In the genomic region with DNA sequence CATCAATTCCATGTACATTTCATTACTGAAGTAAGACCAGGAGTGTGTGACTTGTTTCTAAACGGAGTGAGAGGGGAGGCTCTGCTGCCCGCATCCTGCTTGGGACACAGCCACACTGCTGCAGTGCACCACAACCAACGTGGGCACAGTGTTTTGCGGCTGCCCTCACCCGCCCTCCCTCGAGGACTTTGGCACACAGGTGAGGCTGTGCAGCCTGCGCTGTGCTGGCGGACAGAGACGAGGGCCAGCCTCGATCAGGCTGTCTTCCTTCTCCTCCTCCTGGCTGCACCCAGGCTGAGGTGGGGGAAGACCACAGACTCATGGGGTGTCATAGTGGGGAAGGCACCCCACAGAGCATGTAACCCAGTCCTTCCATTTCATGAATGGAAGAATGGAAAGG, we compare ENCODE assay signal across 19 cellular contexts. TPM values are rescaled to one million over a fixed set of nuclear protein-coding genes. Genes with fewer than 3 reads are reported as not detected.
DNase-seq lines count a peak whose midpoint lies in the region; ATAC-seq and TF ChIP-seq lines count a peak whose summit lies in the region.
"Had no signal": no experiment of that assay in that cellular context is flagged by ENCODE, and none has a peak within 500 bp of the region (broad histone marks: within the 10 kb centered on the region; RNA-seq: fewer than 3 reads in every experiment).

No MANE protein-coding gene starts in this region.

- H4K20me1 ChIP-seq in DND-41 (ENCODE audit: insufficient read depth, low read length): peaks cover 19% of the 10 kb centered on the region

- H4K8ac ChIP-seq in mesendoderm (ENCODE audit: low read depth, low read length): no peak overlapping the region

- no peak overlapping the region for H3K27ac Mint-ChIP-seq in activated T-helper 17 cell treated with anti-CD3 and anti-CD28 coated beads, Interleukin-2, amount 50 U/mL, for 72 hours
- no peak overlapping the region for H3K27ac Mint-ChIP-seq in WTC11
- H3K27ac Mint-ChIP-seq: dendritic cell treated with granulocyte-macrophage colony-stimulating factor and Interleukin-4, amounts not matched to agents 40 ng/mL and 50 ng/mL, for 4 days; neural progenitor cell had no signal

- H3K36me3 ChIP-seq in DND-41 (ENCODE audit: insufficient read depth, low read length) (no peaks in the 10 kb centered on the region), mesendoderm (ENCODE audit: control insufficient read depth, insufficient read depth, low read length) (no peaks in the 10 kb centered on the region)
- H3K36me3 ChIP-seq: neural progenitor cell, SJCRH30, tibial nerve had no signal

- no peak overlapping the region for H2BK5ac ChIP-seq in mesendoderm (ENCODE audit: low read length)

- no peaks in the 10 kb centered on the region for H3K9me3 Mint-ChIP-seq in activated T-helper 17 cell treated with anti-CD3 and anti-CD28 coated beads, Interleukin-2, amount 50 U/mL, for 72 hours
- no peaks in the 10 kb centered on the region for H3K9me3 Mint-ChIP-seq in WTC11
- H3K9me3 Mint-ChIP-seq: dendritic cell treated with granulocyte-macrophage colony-stimulating factor and Interleukin-4, amounts not matched to agents 40 ng/mL and 50 ng/mL, for 4 days; neural progenitor cell had no signal

- peak; percentile 86 for ATAC-seq in DND-41 (ENCODE audit: insufficient read depth, low read depth)
- peak; percentile 80 for ATAC-seq in activated T-helper 17 cell treated with anti-CD3 and anti-CD28 coated beads, Interleukin-2, amount 50 U/mL, for 72 hours (replicated peaks)
- ATAC-seq in WTC11: no peak

- H2AFZ ChIP-seq in DND-41 (ENCODE audit: low read depth, low read length): no peak overlapping the region
- H2AFZ ChIP-seq: neural progenitor cell had no signal

- CTCF ChIA-PET in WTC11 (lab: Charles Lee): interaction anchor here (1.8 kb wide), 1 partner anchor 93 kb away, joined by 5 read pairs; no protein-coding TSS in a partner anchor

- POLR2A ChIA-PET in WTC11 (lab: Charles Lee): no interaction called here

- H4K5ac ChIP-seq in mesendoderm (ENCODE audit: low read length): no peak overlapping the region

- H3K18ac ChIP-seq in mesendoderm (ENCODE audit: low read length): no peak overlapping the region

- no peak overlapping the region for H2BK120ac ChIP-seq in mesendoderm (ENCODE audit: low read depth, low read length)

- DNase-seq in NK-92 treated with Interleukin-12 subunit alpha and Interleukin-12 subunit beta, amount 100 ng/mL, for 24 hours (lab: John Stamatoyannopoulos, UW): peak; percentile 25
- DNase-seq in NK-92 (lab: John Stamatoyannopoulos, UW; ENCODE audit: unreplicated experiment): no peak
- peak; percentile 79 for DNase-seq in DND-41
- no peak for DNase-seq in mesendoderm
- no peak for DNase-seq in WTC11 (ENCODE audit: low spot score)
- DNase-seq in KG1 (lab: John Stamatoyannopoulos, UW): no peak
- no peak for DNase-seq in A172 (ENCODE audit: low spot score)
- DNase-seq: anterior cingulate cortex; erythroblast; NCI-H1417 treated with DMSO at 0.1 percent for 48 hours; NCI-H345; SJCRH30; stimulated activated CD4-positive, alpha-beta T cell treated with anti-CD3 and anti-CD28 coated beads, Interleukin-2, amount 100 ng/mL, for 24 hours had no signal

- peaks cover 71% of the 10 kb centered on the region for H3K27me3 Mint-ChIP-seq in activated T-helper 17 cell treated with anti-CD3 and anti-CD28 coated beads, Interleukin-2, amount 50 U/mL, for 72 hours
- H3K27me3 Mint-ChIP-seq in WTC11 (ENCODE audit: low read depth): peaks cover 61% of the 10 kb centered on the region

- H3K9me3 ChIP-seq in DND-41 (ENCODE audit: insufficient read depth, low read length, severe bottlenecking): no peaks in the 10 kb centered on the region
- H3K9me3 ChIP-seq: SJCRH30, tibial nerve had no signal

- peaks cover 41% of the 10 kb centered on the region for H3K4me1 ChIP-seq in DND-41 (ENCODE audit: insufficient read depth, low read length)
- no peaks in the 10 kb centered on the region for H3K4me1 ChIP-seq in mesendoderm (ENCODE audit: control insufficient read depth, low read depth, low read length)
- H3K4me1 ChIP-seq: SJCRH30 had no signal

- H3K23ac ChIP-seq in mesendoderm (ENCODE audit: low read length): peak overlapping the region; percentile 66

- no peaks in the 10 kb centered on the region for H3K79me1 ChIP-seq in mesendoderm (ENCODE audit: low read length)

- H3K27ac ChIP-seq in DND-41 (ENCODE audit: low read length) (no peak overlapping the region), mesendoderm (ENCODE audit: low read depth, low read length) (no peak overlapping the region)
- H3K27ac ChIP-seq: 22Rv1, C4-2B, neural progenitor cell, SJCRH30, tibial nerve had no signal

- peaks cover 22% of the 10 kb centered on the region for H3K4me1 Mint-ChIP-seq in activated T-helper 17 cell treated with anti-CD3 and anti-CD28 coated beads, Interleukin-2, amount 50 U/mL, for 72 hours
- peaks cover 20% of the 10 kb centered on the region for H3K4me1 Mint-ChIP-seq in WTC11

- H2AK5ac ChIP-seq in mesendoderm (ENCODE audit: low read length): no peak overlapping the region

- no peaks in the 10 kb centered on the region for H3K36me3 Mint-ChIP-seq in activated T-helper 17 cell treated with anti-CD3 and anti-CD28 coated beads, Interleukin-2, amount 50 U/mL, for 72 hours (ENCODE audit: low read depth)
- no peaks in the 10 kb centered on the region for H3K36me3 Mint-ChIP-seq in WTC11
- H3K36me3 Mint-ChIP-seq: neural progenitor cell had no signal

- H3K27me3 ChIP-seq in DND-41 (ENCODE audit: insufficient read depth, low read length, poor library complexity) (peaks cover 68% of the 10 kb centered on the region), mesendoderm (ENCODE audit: insufficient read depth, low read length, poor library complexity) (peaks cover 40% of the 10 kb centered on the region)

- H3K4me3 ChIP-seq in DND-41 (ENCODE audit: low read depth in 1 of 2, low read length in 2 of 2) (no peak overlapping the region), mesendoderm (ENCODE audit: low read length) (no peak overlapping the region)
- H3K4me3 ChIP-seq: SJCRH30, tibial nerve had no signal

- H2BK15ac ChIP-seq in mesendoderm (replicated peaks; ENCODE audit: low read depth): no peak overlapping the region

- TF ChIP-seq CTCF in DND-41 (IDR thresholded peaks at IDR 0.05; ENCODE audit: borderline replicate concordance, extremely low read depth, low read length, poor library complexity, severe bottlenecking) (no peak), WTC11 (IDR thresholded peaks at IDR 0.05) (no peak)

- no peaks in the 10 kb centered on the region for H3K79me2 ChIP-seq in DND-41 (ENCODE audit: insufficient read depth, low read length)
- H3K79me2 ChIP-seq in mesendoderm (ENCODE audit: control insufficient read depth, insufficient read depth, low read length): no peaks in the 10 kb centered on the region

- no peak overlapping the region for H3K4ac ChIP-seq in mesendoderm (ENCODE audit: low read depth, low read length)

- no CpG with 5 or more reads among the region's 10 CpGs for WGBS in mesendoderm (ENCODE audit: extremely low coverage, insufficient coverage, low lambda C conversion rate)

- H3K4me3 Mint-ChIP-seq in activated T-helper 17 cell treated with anti-CD3 and anti-CD28 coated beads, Interleukin-2, amount 50 U/mL, for 72 hours: peak overlapping the region; percentile 35
- no peak overlapping the region for H3K4me3 Mint-ChIP-seq in WTC11
- H3K4me3 Mint-ChIP-seq: dendritic cell treated with granulocyte-macrophage colony-stimulating factor and Interleukin-4, amounts not matched to agents 40 ng/mL and 50 ng/mL, for 4 days had no signal

- peak overlapping the region; percentile 46 for H3K4me2 ChIP-seq in DND-41 (ENCODE audit: insufficient read depth, low read length)
- no peak overlapping the region for H3K4me2 ChIP-seq in mesendoderm (ENCODE audit: low read length)

- no peak overlapping the region for H3K9ac ChIP-seq in DND-41 (ENCODE audit: low read depth, low read length)
- no peak overlapping the region for H3K9ac ChIP-seq in mesendoderm (ENCODE audit: low read length)
- H3K9ac ChIP-seq: neural progenitor cell had no signal

- H3K56ac ChIP-seq in mesendoderm (ENCODE audit: low read length): no peak overlapping the region

TF ChIP-seq in WTC11, 78 proteins besides CTCF, POLR2A, EP300 and RAD21 (continues in another document):
- no peak for TF ChIP-seq SOX15 (CRISPR knock-in tag; IDR thresholded peaks at IDR 0.05)
- TF ChIP-seq, protein P1, sequence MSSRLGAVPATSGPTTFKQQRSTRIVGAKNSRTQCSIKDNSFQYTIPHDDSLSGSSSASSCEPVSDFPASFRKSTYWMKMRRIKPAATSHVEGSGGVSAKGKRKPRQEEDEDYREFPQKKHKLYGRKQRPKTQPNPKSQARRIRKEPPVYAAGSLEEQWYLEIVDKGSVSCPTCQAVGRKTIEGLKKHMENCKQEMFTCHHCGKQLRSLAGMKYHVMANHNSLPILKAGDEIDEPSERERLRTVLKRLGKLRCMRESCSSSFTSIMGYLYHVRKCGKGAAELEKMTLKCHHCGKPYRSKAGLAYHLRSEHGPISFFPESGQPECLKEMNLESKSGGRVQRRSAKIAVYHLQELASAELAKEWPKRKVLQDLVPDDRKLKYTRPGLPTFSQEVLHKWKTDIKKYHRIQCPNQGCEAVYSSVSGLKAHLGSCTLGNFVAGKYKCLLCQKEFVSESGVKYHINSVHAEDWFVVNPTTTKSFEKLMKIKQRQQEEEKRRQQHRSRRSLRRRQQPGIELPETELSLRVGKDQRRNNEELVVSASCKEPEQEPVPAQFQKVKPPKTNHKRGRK (CRISPR knock-in tag; IDR thresholded peaks at IDR 0.05; ENCODE audit: borderline replicate concordance): no peak
- TF ChIP-seq GABPB1 (CRISPR knock-in tag; IDR thresholded peaks at IDR 0.05): no peak
- no peak for TF ChIP-seq SMAD3 (CRISPR knock-in tag; IDR thresholded peaks at IDR 0.05; ENCODE audit: borderline replicate concordance)
- TF ChIP-seq TCF7 (CRISPR knock-in tag; IDR thresholded peaks at IDR 0.05; ENCODE audit: low read depth): no peak
- no peak for TF ChIP-seq ZBTB21 (CRISPR knock-in tag; IDR thresholded peaks at IDR 0.05; ENCODE audit: borderline replicate concordance)

RNA-seq across cellular contexts. Expression of gene H6PD, which starts 31.0 kb away (rescaled TPM):
- 10 to 100 TPM in 1 of 2 donors, 1 to 10 TPM in 1; 9.3 to 12.8 TPM for total RNA-seq in activated T-helper 17 cell treated with anti-CD3 and anti-CD28 coated beads, Interleukin-2, amount 50 U/mL, for 72 hours
- polyA plus RNA-seq in mesendoderm (2013, experiment 1 of 2): 1.6 TPM
- 1.5 TPM for polyA plus RNA-seq in mesendoderm (2013, experiment 2 of 2)
- total RNA-seq in WTC11 (2021): 7.4 to 7.9 TPM (median 7.8 TPM) in 3 replicates
- 8.6 and 10.2 TPM in 2 replicates for total RNA-seq in A172 (2014; rRNA removed; shearing (Covaris generic))

Comparison
In these comparisons a context has a peak if more than half of its experiments do, and no peak if none do; other contexts are left out.
1. DNase-seq: peak in NK-92 treated with Interleukin-12 subunit alpha and Interleukin-12 subunit beta, amount 100 ng/mL, for 24 hours (single experiment) and DND-41 (single experiment); none in NK-92 (single experiment), mesendoderm (single experiment), WTC11 (single experiment), KG1 (single experiment) and A172 (single experiment).